In the genomic region with DNA sequence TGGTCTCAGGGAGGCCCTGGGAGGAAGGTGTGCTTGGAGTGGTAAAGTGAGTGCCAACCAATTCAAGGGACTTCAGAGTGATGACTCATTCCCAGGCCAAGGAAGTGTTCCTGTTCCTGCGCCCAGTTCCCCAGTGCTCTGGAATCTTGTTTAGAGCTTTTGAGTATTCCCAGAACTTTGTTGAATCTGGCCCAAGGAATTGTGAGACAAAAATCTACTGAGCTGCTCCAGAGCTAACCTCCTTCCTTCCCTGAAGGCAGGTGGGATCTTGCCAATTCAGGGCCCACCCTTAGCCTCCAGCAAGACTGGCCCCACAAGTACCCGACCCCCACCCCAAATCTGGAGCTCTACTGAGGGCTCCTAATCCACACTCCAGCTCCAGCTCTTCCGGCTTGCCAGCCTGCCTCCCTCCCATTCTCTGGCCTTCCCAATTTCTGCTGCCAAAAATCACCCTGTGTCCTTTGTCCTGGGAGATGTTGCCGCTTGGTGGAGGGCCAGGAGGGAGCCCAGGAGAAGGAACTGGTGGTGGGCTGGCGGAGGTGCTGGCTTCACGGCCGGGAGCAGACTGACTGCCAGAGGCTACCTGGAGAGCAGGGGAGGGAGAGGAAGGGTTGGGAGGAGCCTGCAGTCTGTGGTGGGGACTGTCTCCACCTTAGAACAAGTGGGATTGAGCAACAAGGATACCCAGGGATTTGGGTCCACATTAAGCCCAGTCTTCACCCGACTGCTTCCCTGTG, we compare ENCODE assay signal across 1 cellular context.
TF ChIP-seq lines count a peak whose summit lies in the region.

No MANE protein-coding gene starts in this region.

TF ChIP-seq in HEK293, 187 proteins besides CTCF, POLR2A, EP300 and RAD21 (continued from another document and continues in another):
- TF ChIP-seq, protein P1, sequence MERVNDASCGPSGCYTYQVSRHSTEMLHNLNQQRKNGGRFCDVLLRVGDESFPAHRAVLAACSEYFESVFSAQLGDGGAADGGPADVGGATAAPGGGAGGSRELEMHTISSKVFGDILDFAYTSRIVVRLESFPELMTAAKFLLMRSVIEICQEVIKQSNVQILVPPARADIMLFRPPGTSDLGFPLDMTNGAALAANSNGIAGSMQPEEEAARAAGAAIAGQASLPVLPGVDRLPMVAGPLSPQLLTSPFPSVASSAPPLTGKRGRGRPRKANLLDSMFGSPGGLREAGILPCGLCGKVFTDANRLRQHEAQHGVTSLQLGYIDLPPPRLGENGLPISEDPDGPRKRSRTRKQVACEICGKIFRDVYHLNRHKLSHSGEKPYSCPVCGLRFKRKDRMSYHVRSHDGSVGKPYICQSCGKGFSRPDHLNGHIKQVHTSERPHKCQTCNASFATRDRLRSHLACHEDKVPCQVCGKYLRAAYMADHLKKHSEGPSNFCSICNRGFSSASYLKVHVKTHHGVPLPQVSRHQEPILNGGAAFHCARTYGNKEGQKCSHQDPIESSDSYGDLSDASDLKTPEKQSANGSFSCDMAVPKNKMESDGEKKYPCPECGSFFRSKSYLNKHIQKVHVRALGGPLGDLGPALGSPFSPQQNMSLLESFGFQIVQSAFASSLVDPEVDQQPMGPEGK (tag by site-specific recombination; IDR thresholded peaks at IDR 0.05), result peak; percentile 90
- TF ChIP-seq ZNF394 (tag by site-specific recombination; IDR thresholded peaks at IDR 0.05; ENCODE audit: borderline replicate concordance), result peak; percentile 67; the same call in 1 of the 2 replicates
- TF ChIP-seq ZNF138 (tag by site-specific recombination; IDR thresholded peaks at IDR 0.05; ENCODE audit: borderline replicate concordance), result no peak
- peak; percentile 92 for TF ChIP-seq KLF8 (tag by site-specific recombination; IDR thresholded peaks at IDR 0.05)
- TF ChIP-seq ZNF24 (tag by site-specific recombination; IDR thresholded peaks at IDR 0.05), result peak; percentile 76
- peak; percentile 83; the same call in 1 of the 2 replicates for TF ChIP-seq KLF16 (tag by site-specific recombination; IDR thresholded peaks at IDR 0.05)
- TF ChIP-seq ZNF501 (tag by site-specific recombination; IDR thresholded peaks at IDR 0.05), result peak; percentile 76
- peak; percentile 64; the same call in 1 of the 2 replicates for TF ChIP-seq ZXDB (tag by site-specific recombination; IDR thresholded peaks at IDR 0.05)
- no peak for TF ChIP-seq ZNF433 (tag by site-specific recombination; IDR thresholded peaks at IDR 0.05; ENCODE audit: low read depth)
- peak; percentile 44; the same call in 1 of the 2 replicates for TF ChIP-seq ZEB2 (tag by site-specific recombination; IDR thresholded peaks at IDR 0.05)
- no peak for TF ChIP-seq ZNF514 (tag by site-specific recombination; IDR thresholded peaks at IDR 0.05)
- no peak for TF ChIP-seq ZNF658 (tag by site-specific recombination; IDR thresholded peaks at IDR 0.05)
- TF ChIP-seq ZNF677 (tag by site-specific recombination; IDR thresholded peaks at IDR 0.05), result no peak
- no peak for TF ChIP-seq ZNF473 (tag by site-specific recombination; IDR thresholded peaks at IDR 0.05)
- TF ChIP-seq ZNF701 (tag by site-specific recombination; IDR thresholded peaks at IDR 0.05), result no peak
- TF ChIP-seq ZNF132 (tag by site-specific recombination; IDR thresholded peaks at IDR 0.05; ENCODE audit: borderline replicate concordance), result no peak
- no peak for TF ChIP-seq FEZF1 (tag by site-specific recombination; IDR thresholded peaks at IDR 0.05)
- TF ChIP-seq ZNF548 (tag by site-specific recombination; IDR thresholded peaks at IDR 0.05), result no peak
- TF ChIP-seq ZNF529 (tag by site-specific recombination; IDR thresholded peaks at IDR 0.05; ENCODE audit: insufficient replicate concordance), result no peak
- no peak for TF ChIP-seq ZNF830 (tag by site-specific recombination; IDR thresholded peaks at IDR 0.05; ENCODE audit: low read depth)
- no peak for TF ChIP-seq ZNF626 (tag by site-specific recombination; IDR thresholded peaks at IDR 0.05)
- TF ChIP-seq ZNF561 (tag by site-specific recombination; IDR thresholded peaks at IDR 0.05; ENCODE audit: borderline replicate concordance), result 0 out of 2 replicates have a peak, but pooled peaks have one; percentile 66
- no peak for TF ChIP-seq HOXC10 (CRISPR knock-in tag; IDR thresholded peaks at IDR 0.05)
- TF ChIP-seq ZNF843 (tag by site-specific recombination; IDR thresholded peaks at IDR 0.05), result no peak
- TF ChIP-seq SALL2 (tag by site-specific recombination; IDR thresholded peaks at IDR 0.05; ENCODE audit: borderline replicate concordance), result no peak
- no peak for TF ChIP-seq ZNF214 (tag by site-specific recombination; IDR thresholded peaks at IDR 0.05; ENCODE audit: borderline replicate concordance)
- TF ChIP-seq, protein P2, sequence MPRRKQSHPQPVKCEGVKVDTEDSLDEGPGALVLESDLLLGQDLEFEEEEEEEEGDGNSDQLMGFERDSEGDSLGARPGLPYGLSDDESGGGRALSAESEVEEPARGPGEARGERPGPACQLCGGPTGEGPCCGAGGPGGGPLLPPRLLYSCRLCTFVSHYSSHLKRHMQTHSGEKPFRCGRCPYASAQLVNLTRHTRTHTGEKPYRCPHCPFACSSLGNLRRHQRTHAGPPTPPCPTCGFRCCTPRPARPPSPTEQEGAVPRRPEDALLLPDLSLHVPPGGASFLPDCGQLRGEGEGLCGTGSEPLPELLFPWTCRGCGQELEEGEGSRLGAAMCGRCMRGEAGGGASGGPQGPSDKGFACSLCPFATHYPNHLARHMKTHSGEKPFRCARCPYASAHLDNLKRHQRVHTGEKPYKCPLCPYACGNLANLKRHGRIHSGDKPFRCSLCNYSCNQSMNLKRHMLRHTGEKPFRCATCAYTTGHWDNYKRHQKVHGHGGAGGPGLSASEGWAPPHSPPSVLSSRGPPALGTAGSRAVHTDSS (tag by site-specific recombination; IDR thresholded peaks at IDR 0.05), result peak; percentile 39; the same call in 1 of the 2 replicates
- peak; percentile 42 for TF ChIP-seq ZNF10 (tag by site-specific recombination; IDR thresholded peaks at IDR 0.05)
- TF ChIP-seq, protein P3, sequence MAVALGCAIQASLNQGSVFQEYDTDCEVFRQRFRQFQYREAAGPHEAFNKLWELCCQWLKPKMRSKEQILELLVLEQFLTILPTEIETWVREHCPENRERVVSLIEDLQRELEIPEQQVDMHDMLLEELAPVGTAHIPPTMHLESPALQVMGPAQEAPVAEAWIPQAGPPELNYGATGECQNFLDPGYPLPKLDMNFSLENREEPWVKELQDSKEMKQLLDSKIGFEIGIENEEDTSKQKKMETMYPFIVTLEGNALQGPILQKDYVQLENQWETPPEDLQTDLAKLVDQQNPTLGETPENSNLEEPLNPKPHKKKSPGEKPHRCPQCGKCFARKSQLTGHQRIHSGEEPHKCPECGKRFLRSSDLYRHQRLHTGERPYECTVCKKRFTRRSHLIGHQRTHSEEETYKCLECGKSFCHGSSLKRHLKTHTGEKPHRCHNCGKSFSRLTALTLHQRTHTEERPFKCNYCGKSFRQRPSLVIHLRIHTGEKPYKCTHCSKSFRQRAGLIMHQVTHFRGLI (tag by site-specific recombination; IDR thresholded peaks at IDR 0.05), result no peak
- no peak for TF ChIP-seq ZNF48 (tag by site-specific recombination; IDR thresholded peaks at IDR 0.05)
- no peak for TF ChIP-seq ZNF19 (tag by site-specific recombination; IDR thresholded peaks at IDR 0.05; ENCODE audit: low read depth)
- TF ChIP-seq MYNN (tag by site-specific recombination; IDR thresholded peaks at IDR 0.05; ENCODE audit: borderline replicate concordance), result no peak
- no peak for TF ChIP-seq ZNF510 (tag by site-specific recombination; IDR thresholded peaks at IDR 0.05; ENCODE audit: insufficient replicate concordance)
- no peak for TF ChIP-seq ZNF155 (tag by site-specific recombination; IDR thresholded peaks at IDR 0.05)
- TF ChIP-seq, protein P4, sequence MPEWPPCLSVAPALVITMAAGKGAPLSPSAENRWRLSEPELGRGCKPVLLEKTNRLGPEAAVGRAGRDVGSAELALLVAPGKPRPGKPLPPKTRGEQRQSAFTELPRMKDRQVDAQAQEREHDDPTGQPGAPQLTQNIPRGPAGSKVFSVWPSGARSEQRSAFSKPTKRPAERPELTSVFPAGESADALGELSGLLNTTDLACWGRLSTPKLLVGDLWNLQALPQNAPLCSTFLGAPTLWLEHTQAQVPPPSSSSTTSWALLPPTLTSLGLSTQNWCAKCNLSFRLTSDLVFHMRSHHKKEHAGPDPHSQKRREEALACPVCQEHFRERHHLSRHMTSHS (tag by site-specific recombination; IDR thresholded peaks at IDR 0.05), result no peak
- peak; percentile 92 for TF ChIP-seq ZNF341 (tag by site-specific recombination; IDR thresholded peaks at IDR 0.05; ENCODE audit: low read depth)
- no peak for TF ChIP-seq OVOL3 (tag by site-specific recombination; IDR thresholded peaks at IDR 0.05)
- peak; percentile 23; the same call in 1 of the 2 replicates for TF ChIP-seq ZNF654 (tag by site-specific recombination; IDR thresholded peaks at IDR 0.05; ENCODE audit: low read depth)
- TF ChIP-seq, protein P5, sequence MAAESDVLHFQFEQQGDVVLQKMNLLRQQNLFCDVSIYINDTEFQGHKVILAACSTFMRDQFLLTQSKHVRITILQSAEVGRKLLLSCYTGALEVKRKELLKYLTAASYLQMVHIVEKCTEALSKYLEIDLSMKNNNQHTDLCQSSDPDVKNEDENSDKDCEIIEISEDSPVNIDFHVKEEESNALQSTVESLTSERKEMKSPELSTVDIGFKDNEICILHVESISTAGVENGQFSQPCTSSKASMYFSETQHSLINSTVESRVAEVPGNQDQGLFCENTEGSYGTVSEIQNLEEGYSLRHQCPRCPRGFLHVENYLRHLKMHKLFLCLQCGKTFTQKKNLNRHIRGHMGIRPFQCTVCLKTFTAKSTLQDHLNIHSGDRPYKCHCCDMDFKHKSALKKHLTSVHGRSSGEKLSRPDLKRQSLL (tag by site-specific recombination; IDR thresholded peaks at IDR 0.05), result no peak; the same call in 1 of the 2 replicates
- no peak for TF ChIP-seq ZNF302 (tag by site-specific recombination; IDR thresholded peaks at IDR 0.05; ENCODE audit: low read depth)
- TF ChIP-seq, protein P6, sequence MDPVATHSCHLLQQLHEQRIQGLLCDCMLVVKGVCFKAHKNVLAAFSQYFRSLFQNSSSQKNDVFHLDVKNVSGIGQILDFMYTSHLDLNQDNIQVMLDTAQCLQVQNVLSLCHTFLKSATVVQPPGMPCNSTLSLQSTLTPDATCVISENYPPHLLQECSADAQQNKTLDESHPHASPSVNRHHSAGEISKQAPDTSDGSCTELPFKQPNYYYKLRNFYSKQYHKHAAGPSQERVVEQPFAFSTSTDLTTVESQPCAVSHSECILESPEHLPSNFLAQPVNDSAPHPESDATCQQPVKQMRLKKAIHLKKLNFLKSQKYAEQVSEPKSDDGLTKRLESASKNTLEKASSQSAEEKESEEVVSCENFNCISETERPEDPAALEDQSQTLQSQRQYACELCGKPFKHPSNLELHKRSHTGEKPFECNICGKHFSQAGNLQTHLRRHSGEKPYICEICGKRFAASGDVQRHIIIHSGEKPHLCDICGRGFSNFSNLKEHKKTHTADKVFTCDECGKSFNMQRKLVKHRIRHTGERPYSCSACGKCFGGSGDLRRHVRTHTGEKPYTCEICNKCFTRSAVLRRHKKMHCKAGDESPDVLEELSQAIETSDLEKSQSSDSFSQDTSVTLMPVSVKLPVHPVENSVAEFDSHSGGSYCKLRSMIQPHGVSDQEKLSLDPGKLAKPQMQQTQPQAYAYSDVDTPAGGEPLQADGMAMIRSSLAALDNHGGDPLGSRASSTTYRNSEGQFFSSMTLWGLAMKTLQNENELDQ (tag by site-specific recombination; IDR thresholded peaks at IDR 0.05; ENCODE audit: low read depth), result no peak
- TF ChIP-seq, protein P7, sequence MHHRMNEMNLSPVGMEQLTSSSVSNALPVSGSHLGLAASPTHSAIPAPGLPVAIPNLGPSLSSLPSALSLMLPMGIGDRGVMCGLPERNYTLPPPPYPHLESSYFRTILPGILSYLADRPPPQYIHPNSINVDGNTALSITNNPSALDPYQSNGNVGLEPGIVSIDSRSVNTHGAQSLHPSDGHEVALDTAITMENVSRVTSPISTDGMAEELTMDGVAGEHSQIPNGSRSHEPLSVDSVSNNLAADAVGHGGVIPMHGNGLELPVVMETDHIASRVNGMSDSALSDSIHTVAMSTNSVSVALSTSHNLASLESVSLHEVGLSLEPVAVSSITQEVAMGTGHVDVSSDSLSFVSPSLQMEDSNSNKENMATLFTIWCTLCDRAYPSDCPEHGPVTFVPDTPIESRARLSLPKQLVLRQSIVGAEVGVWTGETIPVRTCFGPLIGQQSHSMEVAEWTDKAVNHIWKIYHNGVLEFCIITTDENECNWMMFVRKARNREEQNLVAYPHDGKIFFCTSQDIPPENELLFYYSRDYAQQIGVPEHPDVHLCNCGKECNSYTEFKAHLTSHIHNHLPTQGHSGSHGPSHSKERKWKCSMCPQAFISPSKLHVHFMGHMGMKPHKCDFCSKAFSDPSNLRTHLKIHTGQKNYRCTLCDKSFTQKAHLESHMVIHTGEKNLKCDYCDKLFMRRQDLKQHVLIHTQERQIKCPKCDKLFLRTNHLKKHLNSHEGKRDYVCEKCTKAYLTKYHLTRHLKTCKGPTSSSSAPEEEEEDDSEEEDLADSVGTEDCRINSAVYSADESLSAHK (tag by site-specific recombination; IDR thresholded peaks at IDR 0.05), result peak; percentile 20; the same call in 1 of the 2 replicates
- TF ChIP-seq ZNF223 (tag by site-specific recombination; IDR thresholded peaks at IDR 0.05), result no peak
- TF ChIP-seq, protein P8, sequence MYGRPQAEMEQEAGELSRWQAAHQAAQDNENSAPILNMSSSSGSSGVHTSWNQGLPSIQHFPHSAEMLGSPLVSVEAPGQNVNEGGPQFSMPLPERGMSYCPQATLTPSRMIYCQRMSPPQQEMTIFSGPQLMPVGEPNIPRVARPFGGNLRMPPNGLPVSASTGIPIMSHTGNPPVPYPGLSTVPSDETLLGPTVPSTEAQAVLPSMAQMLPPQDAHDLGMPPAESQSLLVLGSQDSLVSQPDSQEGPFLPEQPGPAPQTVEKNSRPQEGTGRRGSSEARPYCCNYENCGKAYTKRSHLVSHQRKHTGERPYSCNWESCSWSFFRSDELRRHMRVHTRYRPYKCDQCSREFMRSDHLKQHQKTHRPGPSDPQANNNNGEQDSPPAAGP (tag by site-specific recombination; IDR thresholded peaks at IDR 0.05), result peak; percentile 72
- TF ChIP-seq ZNF350 (tag by site-specific recombination; IDR thresholded peaks at IDR 0.05), result no peak
- no peak; the same call in 1 of the 2 replicates for TF ChIP-seq ZSCAN23 (tag by site-specific recombination; IDR thresholded peaks at IDR 0.05)
